ENCODE assay signal across 1 cellular context in genomic region chr18:8045160-8045885, GRCh38.
TF ChIP-seq lines count a peak whose summit lies in the region.

No MANE protein-coding gene starts in this region.

TF ChIP-seq in HCT116, 20 proteins besides CTCF, POLR2A, EP300 and RAD21 (continued from another document):
- TF ChIP-seq POLR2AphosphoS5 (IDR thresholded peaks at IDR 0.05; ENCODE audit: low read depth, low read length): no peak
- TF ChIP-seq JUND (IDR thresholded peaks at IDR 0.05): no peak
- TF ChIP-seq SRF (IDR thresholded peaks at IDR 0.05; ENCODE audit: low read depth): no peak
- no peak for TF ChIP-seq YY1 (IDR thresholded peaks at IDR 0.05; ENCODE audit: extremely low read depth, insufficient replicate concordance, low read depth, low read length)
- TF ChIP-seq EGR1 (IDR thresholded peaks at IDR 0.05; ENCODE audit: low read depth): no peak
